ENCODE assay signal across 9 cellular contexts in genomic region chr10:113681533-113682470, GRCh38. TPM values are rescaled to one million over a fixed set of nuclear protein-coding genes. Genes with fewer than 3 reads are reported as not detected.
DNase-seq lines count a peak whose midpoint lies in the region; ATAC-seq and TF ChIP-seq lines count a peak whose summit lies in the region.
"Had no signal": no experiment of that assay in that cellular context is flagged by ENCODE, and none has a peak within 500 bp of the region (broad histone marks: within the 10 kb centered on the region; RNA-seq: fewer than 3 reads in every experiment).

No MANE protein-coding gene starts in this region.

- H3K4me1 Mint-ChIP-seq in T-helper 1 cell treated with Interleukin-12 subunit alpha and Interleukin-12 subunit beta and Interleukin-4 antibody, amounts not matched to agents 30 μg/mL and 1 μg/mL, for 36 hours (ENCODE audit: low read depth): peaks cover 43% of the 10 kb centered on the region
- H3K4me1 Mint-ChIP-seq in natural killer cell: peaks cover 60 to 67% of the 10 kb centered on the region in 2 donors

- peaks cover 3 to 14% of the 10 kb centered on the region in 2 donors for H3K9me3 ChIP-seq in ascending aorta

- peak overlapping the region; percentile 91 for H3K27ac Mint-ChIP-seq in T-helper 1 cell treated with Interleukin-12 subunit alpha and Interleukin-12 subunit beta and Interleukin-4 antibody, amounts not matched to agents 30 μg/mL and 1 μg/mL, for 36 hours
- peak overlapping the region; percentile 92 to 95 for H3K27ac Mint-ChIP-seq in natural killer cell

- TF ChIP-seq POLR2A in lower leg skin (IDR thresholded peaks at IDR 0.05): no peak

- H3K27ac ChIP-seq in ascending aorta: peak overlapping the region in 1 of 2 donors; percentile 86

- peaks cover 24% of the 10 kb centered on the region for H3K9me3 Mint-ChIP-seq in T-helper 1 cell treated with Interleukin-12 subunit alpha and Interleukin-12 subunit beta and Interleukin-4 antibody, amounts not matched to agents 30 μg/mL and 1 μg/mL, for 36 hours
- H3K9me3 Mint-ChIP-seq in natural killer cell: peaks cover 2% of the 10 kb centered on the region in 2 donors

- peaks cover 35% of the 10 kb centered on the region for H3K36me3 Mint-ChIP-seq in T-helper 1 cell treated with Interleukin-12 subunit alpha and Interleukin-12 subunit beta and Interleukin-4 antibody, amounts not matched to agents 30 μg/mL and 1 μg/mL, for 36 hours (ENCODE audit: low read depth)
- no peaks in the 10 kb centered on the region for H3K36me3 Mint-ChIP-seq in natural killer cell

- no peaks in the 10 kb centered on the region for H3K27me3 ChIP-seq in ascending aorta

- DNase-seq in natural killer cell (no peak), ascending aorta (ENCODE audit: low spot score in 2 of 2) (no peak), lower leg skin (ENCODE audit: low spot score in 2 of 2) (no peak), OCI-M2 (lab: John Stamatoyannopoulos, UW; ENCODE audit: unreplicated experiment) (no peak), kidney tubule cell (ENCODE audit: low spot score) (no peak)

- peaks cover 10% of the 10 kb centered on the region for H3K27me3 Mint-ChIP-seq in T-helper 1 cell treated with Interleukin-12 subunit alpha and Interleukin-12 subunit beta and Interleukin-4 antibody, amounts not matched to agents 30 μg/mL and 1 μg/mL, for 36 hours (ENCODE audit: low read depth)
- H3K27me3 Mint-ChIP-seq in natural killer cell (ENCODE audit: low read depth in 2 of 2): no peaks in the 10 kb centered on the region

- WGBS in lower leg skin, 2 donors: 64% methylated on average over 5 of the region's 5 CpGs

- H3K36me3 ChIP-seq in ascending aorta: no peaks in the 10 kb centered on the region

- H3K4me3 Mint-ChIP-seq in T-helper 1 cell treated with Interleukin-12 subunit alpha and Interleukin-12 subunit beta and Interleukin-4 antibody, amounts not matched to agents 30 μg/mL and 1 μg/mL, for 36 hours: peak overlapping the region; percentile 91
- peak overlapping the region; percentile 96 for H3K4me3 Mint-ChIP-seq in natural killer cell

- TF ChIP-seq CTCF in natural killer cell (IDR thresholded peaks at IDR 0.05): no peak
- no peak for TF ChIP-seq CTCF in ascending aorta (IDR thresholded peaks at IDR 0.05)
- no peak for TF ChIP-seq CTCF in lower leg skin (IDR thresholded peaks at IDR 0.05)

- H3K4me3 ChIP-seq in ascending aorta (no peak overlapping the region), lower leg skin (ENCODE audit: low read depth, poor library complexity, severe bottlenecking) (no peak overlapping the region)

- ATAC-seq in GM19043 (IDR thresholded peaks at IDR 0.05; ENCODE audit: low read depth, unreplicated experiment) (peak; percentile 57), HG02798 (IDR thresholded peaks at IDR 0.05; ENCODE audit: poor library complexity, unreplicated experiment) (peak; percentile 58), natural killer cell (peak in 1 of 3 donors; percentile 10)

- intact Hi-C loops in natural killer cell (cut with micrococcal nuclease): no loop called here
- intact Hi-C loops in ascending aorta (cut with DNase I): no loop called here
- intact Hi-C loops in lower leg skin (cut with DNase I; ENCODE audit: low total_unique reads): no loop called here

- peaks cover 0 to 4% of the 10 kb centered on the region in 2 donors for H3K4me1 ChIP-seq in ascending aorta

RNA-seq across cellular contexts. Expression of gene CASP7, which starts 2.1 kb away (rescaled TPM):
- total RNA-seq in natural killer cell: 10 to 100 TPM; 13.4 to 20.0 (median 14.9) TPM
- total RNA-seq in ascending aorta: 27.2 TPM
- 10 to 100 TPM; 18.3 to 30.8 (median 23.5) TPM for total RNA-seq in lower leg skin

RNA-seq across cellular contexts. Expression of gene NRAP, which starts 18.0 kb away (rescaled TPM):
- total RNA-seq in natural killer cell (not detected), ascending aorta (not detected), lower leg skin (under 1 TPM in 3 of 4 donors, not detected in 1; 0.05 to 0.13 (median 0.13) TPM)
- total RNA-seq: mononuclear cell had no signal
